In genomic region chr12:48219635-48220034, GRCh38 we compare ENCODE assay signal across 31 cellular contexts. TPM values are rescaled to one million over a fixed set of nuclear protein-coding genes. Genes with fewer than 3 reads are reported as not detected.
"Had no signal": no experiment of that assay in that cellular context is flagged by ENCODE, and none has a peak within 500 bp of the region (broad histone marks: within the 10 kb centered on the region; RNA-seq: fewer than 3 reads in every experiment).

No MANE protein-coding gene starts in this region.

- H3K9me3 ChIP-seq: breast epithelium had no signal

- H3K36me3 Mint-ChIP-seq: activated naive CD4-positive, alpha-beta T cell treated with anti-CD3 and anti-CD28 coated beads, Interleukin-2, amount 50 U/mL, for 24 hours; T-cell had no signal

- H3K4me1 Mint-ChIP-seq: activated naive CD4-positive, alpha-beta T cell treated with anti-CD3 and anti-CD28 coated beads, Interleukin-2, amount 50 U/mL, for 24 hours had no signal

- ATAC-seq: activated CD4-positive, CD25-positive, alpha-beta regulatory T cell treated with anti-CD3 and anti-CD28 coated beads, Interleukin-2, amount 50 U/mL, for 24 hours; activated CD8-positive, alpha-beta T cell treated with anti-CD3 and anti-CD28 coated beads, Interleukin-2, amount 10 ng/mL, durations not matched to agents 7 days and 5 days; T-cell had no signal

- H3K36me3 ChIP-seq: breast epithelium had no signal

- H3K27ac Mint-ChIP-seq: activated CD8-positive, alpha-beta T cell treated with anti-CD3 and anti-CD28 coated beads, Interleukin-2, amount 10 ng/mL, durations not matched to agents 7 days and 5 days; activated naive CD4-positive, alpha-beta T cell treated with anti-CD3 and anti-CD28 coated beads, Interleukin-2, amount 50 U/mL, for 24 hours; activated T-helper 1 cell treated with anti-CD3 and anti-CD28 coated beads, Interleukin-12 subunit alpha, Interleukin-12 subunit beta, Interleukin-2, Interleukin-4 antibody, amounts not matched to agents 30 ng/mL and 10 ng/mL and 1 ng/mL, durations not matched to agents 14 hours and 24 hours and 36 hours; T-cell had no signal

- H3K9me3 Mint-ChIP-seq: activated naive CD4-positive, alpha-beta T cell treated with anti-CD3 and anti-CD28 coated beads, Interleukin-2, amount 50 U/mL, for 24 hours; activated T-helper 1 cell treated with anti-CD3 and anti-CD28 coated beads, Interleukin-12 subunit alpha, Interleukin-12 subunit beta, Interleukin-2, Interleukin-4 antibody, amounts not matched to agents 30 ng/mL and 10 ng/mL and 1 ng/mL, durations not matched to agents 14 hours and 24 hours and 36 hours; T-cell had no signal

- DNase-seq: activated CD4-positive, alpha-beta T cell treated with anti-CD3 and anti-CD28 coated beads for 48 hours; activated CD4-positive, alpha-beta T cell treated with anti-CD3 and anti-CD28 coated beads, Interleukin-2, amount 50 U/mL, for 4 hours; activated CD8-positive, alpha-beta memory T cell treated with anti-CD3 and anti-CD28 coated beads, Interleukin-2, amount 50 U/mL, for 48 hours; activated CD8-positive, alpha-beta T cell treated with anti-CD3 and anti-CD28 coated beads, Interleukin-2, amount 10 ng/mL, durations not matched to agents 7 days and 5 days; activated effector memory CD4-positive, alpha-beta T cell treated with Interleukin-2 at 50 U/mL for 16 hours; activated naive CD4-positive, alpha-beta T cell; activated T-cell treated with anti-CD3 and anti-CD28 coated beads, Interleukin-2, amount 50 U/mL, for 1 hour; aorta; caudate nucleus; KG1; NCI-H1092; NCI-H1417; NCI-H1930; NCI-H2171; NCI-H2227 treated with DMSO at 0.1 percent for 48 hours; NCI-H446 treated with DMSO at 0.1 percent for 48 hours; NCI-H524 treated with DMSO at 0.1 percent for 48 hours; NCI-H82; SIG-M5; T-cell; T-helper 2 cell; T1000 had no signal

- H3K4me3 ChIP-seq: breast epithelium had no signal

- H3K4me3 Mint-ChIP-seq: activated CD8-positive, alpha-beta T cell treated with anti-CD3 and anti-CD28 coated beads, Interleukin-2, amount 10 ng/mL, durations not matched to agents 7 days and 5 days; activated naive CD4-positive, alpha-beta T cell treated with anti-CD3 and anti-CD28 coated beads, Interleukin-2, amount 50 U/mL, for 24 hours; activated T-helper 1 cell treated with anti-CD3 and anti-CD28 coated beads, Interleukin-12 subunit alpha, Interleukin-12 subunit beta, Interleukin-2, Interleukin-4 antibody, amounts not matched to agents 30 ng/mL and 10 ng/mL and 1 ng/mL, durations not matched to agents 14 hours and 24 hours and 36 hours; T-cell had no signal

- H3K4me1 ChIP-seq: breast epithelium had no signal

RNA-seq across cellular contexts. Expression of gene OR10AD1, which starts 16.5 kb away (rescaled TPM):
- total RNA-seq: activated CD8-positive, alpha-beta T cell treated with anti-CD3 and anti-CD28 coated beads, Interleukin-2, amount 10 ng/mL, durations not matched to agents 7 days and 5 days; activated T-helper 1 cell treated with anti-CD3 and anti-CD28 coated beads, Interleukin-12 subunit alpha, Interleukin-12 subunit beta, Interleukin-2, Interleukin-4 antibody, amounts not matched to agents 30 ng/mL and 10 ng/mL and 1 ng/mL, durations not matched to agents 14 hours and 24 hours and 36 hours; aorta; breast epithelium; cerebellum; LHCN-M2; M059J; OCI-LY7; RPMI7951; T-cell had no signal

RNA-seq across cellular contexts. Expression of gene CCDC184, which starts 36.2 kb away (rescaled TPM):
- total RNA-seq: OCI-LY7 had no signal
